ENCODE assay signal across 13 cellular contexts in genomic region chr6:26302941-26303559, GRCh38.
"Had no signal": no experiment of that assay in that cellular context is flagged by ENCODE, and none has a peak within 500 bp of the region (broad histone marks: within the 10 kb centered on the region; RNA-seq: fewer than 3 reads in every experiment).

No MANE protein-coding gene starts in this region.

- H3K27me3 Mint-ChIP-seq: activated B cell treated with CpG ODN at 0.5 μM for 24 hours; effector memory CD8-positive, alpha-beta T cell; naive thymus-derived CD8-positive, alpha-beta T cell had no signal

- H3K27ac Mint-ChIP-seq: activated B cell treated with CpG ODN at 0.5 μM for 24 hours; activated naive CD4-positive, alpha-beta T cell treated with anti-CD3 and anti-CD28 coated beads, Interleukin-2, amount 50 U/mL, for 72 hours; activated T-cell treated with anti-CD3 and anti-CD28 coated beads, Interleukin-2, amount 50 U/mL, for 72 hours; type B pancreatic cell had no signal

- DNase-seq: activated B cell treated with CpG ODN at 0.5 μM for 24 hours; activated CD4-positive, alpha-beta T cell treated with anti-CD3 and anti-CD28 coated beads for 48 hours; activated effector memory CD4-positive, alpha-beta T cell treated with anti-CD3 and anti-CD28 coated beads, Interleukin-2, amount 50 U/mL, for 16 hours; activated T-cell treated with anti-CD3 and anti-CD28 coated beads, Interleukin-2, amount 50 U/mL, for 72 hours; amygdala; effector memory CD8-positive, alpha-beta T cell; foreskin fibroblast; mesendoderm; naive thymus-derived CD8-positive, alpha-beta T cell; testis had no signal

- H3K9me3 Mint-ChIP-seq: activated B cell treated with CpG ODN at 0.5 μM for 24 hours; activated naive CD4-positive, alpha-beta T cell treated with anti-CD3 and anti-CD28 coated beads, Interleukin-2, amount 50 U/mL, for 72 hours; activated T-cell treated with anti-CD3 and anti-CD28 coated beads, Interleukin-2, amount 50 U/mL, for 72 hours; effector memory CD8-positive, alpha-beta T cell; T-helper 2 cell treated with Interferon-gamma antibody and Interleukin-4, amounts not matched to agents 5 μg/mL and 100 μg/mL, for 36 hours; type B pancreatic cell had no signal

- H3K36me3 Mint-ChIP-seq: naive thymus-derived CD8-positive, alpha-beta T cell; type B pancreatic cell had no signal

- H3K4me3 Mint-ChIP-seq: activated B cell treated with CpG ODN at 0.5 μM for 24 hours; activated T-cell treated with anti-CD3 and anti-CD28 coated beads, Interleukin-2, amount 50 U/mL, for 72 hours; T-helper 2 cell treated with Interferon-gamma antibody and Interleukin-4, amounts not matched to agents 5 μg/mL and 100 μg/mL, for 36 hours; type B pancreatic cell had no signal

- ATAC-seq: activated naive CD4-positive, alpha-beta T cell treated with anti-CD3 and anti-CD28 coated beads, Interleukin-2, amount 50 U/mL, for 72 hours; activated T-cell treated with anti-CD3 and anti-CD28 coated beads, Interleukin-2, amount 50 U/mL, for 72 hours; effector memory CD8-positive, alpha-beta T cell; naive thymus-derived CD8-positive, alpha-beta T cell had no signal

- H3K9me3 ChIP-seq: testis had no signal
